In the genomic region with DNA sequence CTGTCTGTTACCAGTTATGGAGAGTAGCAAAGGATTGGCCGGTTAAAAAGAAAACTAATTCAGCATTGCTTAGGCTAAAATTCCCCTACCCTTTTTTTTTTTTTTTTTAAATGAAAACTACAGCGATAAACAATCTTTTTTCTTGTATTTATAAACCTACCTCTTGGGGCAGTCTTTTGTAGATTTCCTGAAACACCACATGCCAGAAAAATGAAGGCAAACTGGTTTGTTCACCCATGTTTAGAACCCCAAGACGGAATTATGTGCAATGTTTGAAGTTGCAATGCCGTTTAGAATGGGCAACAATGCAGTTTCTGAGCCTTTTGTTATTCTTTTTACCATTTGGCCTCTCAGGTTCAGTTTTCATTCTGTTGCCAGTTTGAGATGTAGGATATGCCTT, we compare ENCODE assay signal across 11 cellular contexts. TPM values are rescaled to one million over a fixed set of nuclear protein-coding genes. Genes with fewer than 3 reads are reported as not detected.
DNase-seq lines count a peak whose midpoint lies in the region; ATAC-seq, FAIRE-seq and TF ChIP-seq lines count a peak whose summit lies in the region.
"Had no signal": no experiment of that assay in that cellular context is flagged by ENCODE, and none has a peak within 500 bp of the region (broad histone marks: within the 10 kb centered on the region; RNA-seq: fewer than 3 reads in every experiment).

No MANE protein-coding gene starts in this region.

- H3K27ac ChIP-seq in epithelial cell of prostate (peak overlapping the region; percentile 72), small intestine (ENCODE audit: low read depth in 1 of 2, low read length in 1 of 2) (no peak overlapping the region)

- ATAC-seq in HG03378 (IDR thresholded peaks at IDR 0.05; ENCODE audit: unreplicated experiment) (no peak), HG02571 (IDR thresholded peaks at IDR 0.05; ENCODE audit: unreplicated experiment) (no peak)

- H3K4me1 Mint-ChIP-seq in osteocyte (ENCODE audit: unreplicated experiment): peaks cover 79% of the 10 kb centered on the region

- peaks cover 2 to 6% of the 10 kb centered on the region in 2 donors for H3K4me1 ChIP-seq in small intestine (ENCODE audit: control insufficient read depth in 2 of 2, insufficient read depth in 1 of 2, low read depth in 1 of 2, low read length in 1 of 2)

- no peaks in the 10 kb centered on the region for H3K9me3 Mint-ChIP-seq in osteocyte (ENCODE audit: unreplicated experiment)
- H3K9me3 Mint-ChIP-seq: activated T-cell treated with anti-CD3 and anti-CD28 coated beads, Interleukin-2, amount 50 U/mL, for 4 hours; IgD-negative memory B cell had no signal

- WGBS in small intestine, 3 donors: 13 to 58% (median 25%) methylated on average over 4 of the region's 4 CpGs

- H3K36me3 ChIP-seq in GM06990 (ENCODE audit: control insufficient read depth, insufficient read depth, low read length): peaks cover 8% of the 10 kb centered on the region
- no peaks in the 10 kb centered on the region for H3K36me3 ChIP-seq in small intestine (ENCODE audit: control insufficient read depth in 2 of 2, insufficient read depth in 2 of 2, low read length in 2 of 2)

- no peak for FAIRE-seq in small intestine (lab: Jason Lieb, UNC)

- DNase-seq in GM06990 (ENCODE audit: extremely low read depth, insufficient read length): no peak
- DNase-seq in LoVo (ENCODE audit: low spot score): peak; percentile 61
- peak; percentile 55 for DNase-seq in epithelial cell of prostate (ENCODE audit: low read depth, low spot score)
- DNase-seq in osteocyte (ENCODE audit: extremely low spot score, unreplicated experiment): no peak
- DNase-seq in small intestine: no peak
- no peak for DNase-seq in DMS 273 treated with DMSO at 0.1 percent for 48 hours (lab: John Stamatoyannopoulos, UW)
- DNase-seq: activated T-cell treated with anti-CD3 and anti-CD28 coated beads, Interleukin-2, amount 50 U/mL, for 4 hours; caudate nucleus had no signal

- H3K4me3 ChIP-seq in GM06990 (replicated peaks; ENCODE audit: low read depth, low read length) (no peak overlapping the region), small intestine (ENCODE audit: low read depth in 1 of 2, low read length in 2 of 2) (no peak overlapping the region)

- no peak overlapping the region for H3K4me3 Mint-ChIP-seq in osteocyte (ENCODE audit: unreplicated experiment)
- H3K4me3 Mint-ChIP-seq: activated T-cell treated with anti-CD3 and anti-CD28 coated beads, Interleukin-2, amount 50 U/mL, for 4 hours had no signal

- no peak overlapping the region for H3K27ac Mint-ChIP-seq in osteocyte (ENCODE audit: unreplicated experiment)
- H3K27ac Mint-ChIP-seq: IgD-negative memory B cell had no signal

- TF ChIP-seq CTCF in GM06990 (IDR thresholded peaks at IDR 0.05; ENCODE audit: insufficient read depth, low read length, poor library complexity, severe bottlenecking) (peak; percentile 11), osteocyte (IDR thresholded peaks at IDR 0.05) (peak; percentile 20)

- H3K27me3 ChIP-seq in GM06990 (replicated peaks; ENCODE audit: control insufficient read depth, insufficient read depth, low read length) (no peaks in the 10 kb centered on the region), small intestine (ENCODE audit: control insufficient read depth in 2 of 2, insufficient read depth in 2 of 2, low read length in 2 of 2) (no peaks in the 10 kb centered on the region)

- peaks cover 2% of the 10 kb centered on the region for H3K36me3 Mint-ChIP-seq in osteocyte (ENCODE audit: unreplicated experiment)

- H3K9me3 ChIP-seq in small intestine (ENCODE audit: control insufficient read depth, low read depth): no peaks in the 10 kb centered on the region

- H3K27me3 Mint-ChIP-seq in osteocyte (ENCODE audit: unreplicated experiment): no peaks in the 10 kb centered on the region
- H3K27me3 Mint-ChIP-seq: IgD-negative memory B cell had no signal

RNA-seq across cellular contexts. Expression of a gene that starts 59.1 kb away (rescaled TPM):
- total RNA-seq in osteocyte: 51.7 and 52.0 TPM in 2 replicates
- polyA plus RNA-seq in small intestine: 10 to 100 TPM in 2 of 3 donors, 1 to 10 TPM in 1; 9.5 to 12.0 (median 11.4) TPM

Comparison
In these comparisons a context has a peak if more than half of its experiments do, and no peak if none do; other contexts are left out.
1. DNase-seq: peak in LoVo (single experiment) and epithelial cell of prostate (single experiment); none in GM06990 (single experiment), osteocyte (single experiment), small intestine (single experiment) and DMS 273 treated with DMSO at 0.1 percent for 48 hours (single experiment).